ENCODE assay signal across 16 cellular contexts in genomic region chr1:38785285-38786039, GRCh38.
A peak's percentile ranks its signal among the peaks of the same experiment; 100 is the strongest.
DNase-seq lines count a peak whose midpoint lies in the region; ATAC-seq and TF ChIP-seq lines count a peak whose summit lies in the region.
"Had no signal": no experiment of that assay in that cellular context is flagged by ENCODE, and none has a peak within 500 bp of the region (broad histone marks: within the 10 kb centered on the region; RNA-seq: fewer than 3 reads in every experiment).

No MANE protein-coding gene starts in this region.

- H3K4me2 ChIP-seq in HCT116 (ENCODE audit: low read length): peak overlapping the region; percentile 48
- H3K4me2 ChIP-seq: PC-9 had no signal

- no TSS peak for BruUV-seq in HCT116 (replicated peaks; lab: Mats Ljungman, UMichigan)

- TF ChIP-seq POLR2A in HCT116 (IDR thresholded peaks at IDR 0.05; ENCODE audit: borderline replicate concordance, extremely low read depth, insufficient read depth, insufficient read length): no peak

- H2AFZ ChIP-seq in HCT116 (ENCODE audit: low read depth, low read length, poor library complexity, severe bottlenecking): no peak overlapping the region
- H2AFZ ChIP-seq: PC-9 had no signal

- DNase-seq in DMS 273 (lab: John Stamatoyannopoulos, UW; ENCODE audit: unreplicated experiment) (peak; percentile 99), HCT116 (ENCODE audit: low read depth, low spot score) (no peak), SK-N-MC (ENCODE audit: low read depth, low spot score) (peak; percentile 28), MV-4-11 (lab: John Stamatoyannopoulos, UW) (no peak), H7 (no peak)
- DNase-seq: CD8-positive, alpha-beta T cell; DMS79 treated with DMSO at 0.1 percent for 48 hours; GDM1; NCI-H1092 treated with DMSO at 0.1 percent for 48 hours; NCI-H187; NCI-H748 treated with DMSO at 0.1 percent for 48 hours; PC-9 had no signal

- no peak for TF ChIP-seq RAD21 in HCT116 (IDR thresholded peaks at IDR 0.05; ENCODE audit: low read depth)

- no peaks in the 10 kb centered on the region for H3K9me3 Mint-ChIP-seq in nephron
- H3K9me3 Mint-ChIP-seq: CD8-positive, alpha-beta T cell had no signal

- H3K4me1 Mint-ChIP-seq in nephron: peaks cover 50% of the 10 kb centered on the region

- TF ChIP-seq CTCF in HCT116 (IDR thresholded peaks at IDR 0.05 in 2 of 3, conservative IDR thresholded peaks at IDR 0.05 in 1 of 3; ENCODE audit: borderline replicate concordance in 1 of 3, insufficient read depth in 1 of 3, low read depth in 2 of 3, low read length in 2 of 3): no peak
- TF ChIP-seq CTCF in nephron (IDR thresholded peaks at IDR 0.05; ENCODE audit: unreplicated experiment in 3 of 3): no peak

- intact Hi-C loops in HCT116 (cut with micrococcal nuclease): no loop called here

- H3K9me2 ChIP-seq in HCT116 (ENCODE audit: insufficient read depth): no peaks in the 10 kb centered on the region

- peaks cover 63% of the 10 kb centered on the region for H3K27me3 Mint-ChIP-seq in nephron (ENCODE audit: low read depth)

- RAD21 ChIA-PET in HCT116 (lab: Charles Lee; ENCODE audit: low non-redundant PET in 1 of 2, low total read pairs in 2 of 2, uncharacterized antibody in 2 of 2, unreplicated experiment in 2 of 2): no interaction called here

- H3K36me3 Mint-ChIP-seq in nephron (ENCODE audit: low read depth): no peaks in the 10 kb centered on the region
- H3K36me3 Mint-ChIP-seq: CD8-positive, alpha-beta T cell had no signal

- H3K27ac Mint-ChIP-seq in nephron: peak overlapping the region in 2 of 3 experiments; percentile 64 to 83
- H3K27ac Mint-ChIP-seq: B cell; CD8-positive, alpha-beta T cell had no signal

- H3K9me3 ChIP-seq in HCT116 (ENCODE audit: control insufficient read depth in 1 of 2, insufficient read depth in 1 of 2, low read depth in 1 of 2, low read length in 2 of 2) (no peaks in the 10 kb centered on the region), SK-N-MC (ENCODE audit: low read depth, low read length) (no peaks in the 10 kb centered on the region)

- H3K27me3 ChIP-seq in HCT116 (ENCODE audit: insufficient read depth, low read length) (no peaks in the 10 kb centered on the region), H7 (ENCODE audit: control insufficient read depth, insufficient read depth, low read length) (no peaks in the 10 kb centered on the region)

- H3K79me2 ChIP-seq in HCT116 (ENCODE audit: insufficient read depth, low read length): no peaks in the 10 kb centered on the region

- CTCF ChIA-PET in HCT116 (lab: Charles Lee): no interaction called here

- H3K4me3 ChIP-seq in HCT116 (replicated peaks in 1 of 2; ENCODE audit: low read depth in 1 of 2, low read length in 2 of 2): no peak overlapping the region
- no peak overlapping the region for H3K4me3 ChIP-seq in SK-N-MC
- no peak overlapping the region for H3K4me3 ChIP-seq in H7 (ENCODE audit: insufficient read depth, low read depth, low read length)
- H3K4me3 ChIP-seq: GM12878, PC-9 had no signal

- H3K9ac ChIP-seq in HCT116 (ENCODE audit: low read length) (no peak overlapping the region), SK-N-MC (ENCODE audit: insufficient read length) (no peak overlapping the region)

- POLR2A ChIA-PET in HCT116 (lab: Charles Lee): no interaction called here

- H3K4me1 ChIP-seq in HCT116 (ENCODE audit: control insufficient read depth in 1 of 2, insufficient read depth in 2 of 2, low read length in 2 of 2): peaks cover 25 to 26% of the 10 kb centered on the region in 2 experiments

- no peak for ATAC-seq in HCT116
- no peak for ATAC-seq in GM18867 (IDR thresholded peaks at IDR 0.05; ENCODE audit: unreplicated experiment)
- ATAC-seq: CD8-positive, alpha-beta T cell; GM12878 had no signal

- H3K4me3 Mint-ChIP-seq in nephron: no peak overlapping the region
- H3K4me3 Mint-ChIP-seq: B cell; CD8-positive, alpha-beta T cell had no signal

- H4K20me1 ChIP-seq in HCT116 (ENCODE audit: insufficient read depth): no peaks in the 10 kb centered on the region

- no peaks in the 10 kb centered on the region for H3K36me3 ChIP-seq in HCT116 (ENCODE audit: control insufficient read depth in 1 of 2, insufficient read depth in 2 of 2, low read length in 2 of 2)
- H3K36me3 ChIP-seq in SK-N-MC (ENCODE audit: insufficient read depth, low read length): no peaks in the 10 kb centered on the region
- no peaks in the 10 kb centered on the region for H3K36me3 ChIP-seq in H7 (replicated peaks; ENCODE audit: control insufficient read depth, insufficient read depth, low read length)

- no peak overlapping the region for H3K27ac ChIP-seq in HCT116 (ENCODE audit: low read depth, low read length)
- H3K27ac ChIP-seq in SK-N-MC: no peak overlapping the region
- H3K27ac ChIP-seq: PC-9 had no signal

TF ChIP-seq in HCT116, 20 proteins besides CTCF, POLR2A, EP300 and RAD21:
- TF ChIP-seq EGR1 (IDR thresholded peaks at IDR 0.05; ENCODE audit: low read depth) (no peak), SP1 (IDR thresholded peaks at IDR 0.05; ENCODE audit: low read depth) (no peak), ZNF274 (IDR thresholded peaks at IDR 0.05; ENCODE audit: low read depth, low read length) (no peak), CBX3 (IDR thresholded peaks at IDR 0.05; ENCODE audit: low read depth) (no peak), REST (IDR thresholded peaks at IDR 0.05; ENCODE audit: low read depth) (no peak), ATF3 (IDR thresholded peaks at IDR 0.05) (no peak), SRF (IDR thresholded peaks at IDR 0.05; ENCODE audit: low read depth) (no peak), SIN3A (IDR thresholded peaks at IDR 0.05; ENCODE audit: low read depth) (no peak), EZH2 (IDR thresholded peaks at IDR 0.05) (no peak), ZFX (IDR thresholded peaks at IDR 0.05) (no peak), FOSL1 (IDR thresholded peaks at IDR 0.05; ENCODE audit: low read depth) (no peak), ZBTB33 (IDR thresholded peaks at IDR 0.05; ENCODE audit: extremely low read depth, insufficient replicate concordance, low read length) (no peak), JUND (IDR thresholded peaks at IDR 0.05) (no peak), POLR2AphosphoS5 (IDR thresholded peaks at IDR 0.05; ENCODE audit: low read depth, low read length) (no peak), TCF7L2 (IDR thresholded peaks at IDR 0.05; ENCODE audit: borderline replicate concordance, extremely low read depth, insufficient read depth, insufficient read length) (no peak), ELF1 (IDR thresholded peaks at IDR 0.05; ENCODE audit: borderline replicate concordance, low read depth) (no peak), MAX (IDR thresholded peaks at IDR 0.05) (no peak), YY1 (IDR thresholded peaks at IDR 0.05; ENCODE audit: extremely low read depth, insufficient replicate concordance, low read depth, low read length) (no peak), CEBPB (IDR thresholded peaks at IDR 0.05; ENCODE audit: low read depth) (no peak), EZH2phosphoT487 (IDR thresholded peaks at IDR 0.05; ENCODE audit: borderline replicate concordance) (no peak)

Comparison
In these comparisons a context has a peak if more than half of its experiments do, and no peak if none do; other contexts are left out.
1. DNase-seq: peak in DMS 273 (single experiment) and SK-N-MC (single experiment); none in HCT116 (single experiment), MV-4-11 (single experiment) and H7 (single experiment).